Comparison of ENCODE assay signal across 19 cellular contexts in genomic region chr1:32025515-32025914, GRCh38. TPM values are rescaled to one million over a fixed set of nuclear protein-coding genes. Genes with fewer than 3 reads are reported as not detected.
DNase-seq lines count a peak whose midpoint lies in the region; ATAC-seq, FAIRE-seq and TF ChIP-seq lines count a peak whose summit lies in the region.
"Had no signal": no experiment of that assay in that cellular context is flagged by ENCODE, and none has a peak within 500 bp of the region (broad histone marks: within the 10 kb centered on the region; RNA-seq: fewer than 3 reads in every experiment).

No MANE protein-coding gene starts in this region.

- peaks cover 27% of the 10 kb centered on the region for H3K4me1 Mint-ChIP-seq in activated CD4-positive, alpha-beta T cell treated with anti-CD3 and anti-CD28 coated beads, Interleukin-2, amount 10 ng/mL, durations not matched to agents 24 days and 14 days
- peaks cover 41% of the 10 kb centered on the region for H3K4me1 Mint-ChIP-seq in activated naive CD4-positive, alpha-beta T cell treated with anti-CD3 and anti-CD28 coated beads for 36 hours (ENCODE audit: low read depth)

- no peak for DNase-seq in activated CD4-positive, alpha-beta T cell treated with anti-CD3 and anti-CD28 coated beads, Interleukin-2, amount 10 ng/mL, durations not matched to agents 24 days and 14 days
- no peak for DNase-seq in activated CD4-positive, alpha-beta T cell treated with anti-CD3 and anti-CD28 coated beads, Interleukin-2, amount 50 U/mL, for 4 hours
- DNase-seq in K562 (ENCODE audit: extremely low read depth in 1 of 4, low spot score in 3 of 4) (peak in 1 of 4 experiments; percentile 65), left kidney (ENCODE audit: low read depth, low spot score) (peak; percentile 14), A172 (ENCODE audit: low spot score) (no peak), NCI-H510A (lab: John Stamatoyannopoulos, UW) (no peak), suprapubic skin (ENCODE audit: low spot score in 2 of 2) (no peak)
- DNase-seq in activated naive CD4-positive, alpha-beta T cell treated with anti-CD3 and anti-CD28 coated beads for 36 hours, result no peak
- DNase-seq: AML-193; C1 segment of cervical spinal cord; Caco-2; CD8-positive, alpha-beta T cell; DND-41; GDM1; GM23248; H7 had no signal

- ATAC-seq in K562, result peak; percentile 19
- ATAC-seq: CD8-positive, alpha-beta T cell had no signal

- in situ Hi-C loops in K562 (cut with MboI), result no loop called here

- no peak for TF ChIP-seq RAD21 in K562 (CRISPR knock-in tag; conservative IDR thresholded peaks at IDR 0.05 in 1 of 2, IDR thresholded peaks at IDR 0.05 in 1 of 2)

- peak overlapping the region in 1 of 2 experiments; percentile 44; a peak in 1 of 4 replicates for H3K9ac ChIP-seq in K562 (ENCODE audit: insufficient read depth in 1 of 2, low read depth in 2 of 2, low read length in 2 of 2)
- H3K9ac ChIP-seq: GM23248, KMS-11 had no signal

- no peaks in the 10 kb centered on the region for H3K27me3 Mint-ChIP-seq in activated CD4-positive, alpha-beta T cell treated with anti-CD3 and anti-CD28 coated beads, Interleukin-2, amount 10 ng/mL, durations not matched to agents 24 days and 14 days
- H3K27me3 Mint-ChIP-seq in activated naive CD4-positive, alpha-beta T cell treated with anti-CD3 and anti-CD28 coated beads for 36 hours (ENCODE audit: low read depth), result no peaks in the 10 kb centered on the region
- H3K27me3 Mint-ChIP-seq: IgD-negative memory B cell had no signal

- no peaks in the 10 kb centered on the region for H3K9me3 Mint-ChIP-seq in activated CD4-positive, alpha-beta T cell treated with anti-CD3 and anti-CD28 coated beads, Interleukin-2, amount 10 ng/mL, durations not matched to agents 24 days and 14 days
- H3K9me3 Mint-ChIP-seq in activated naive CD4-positive, alpha-beta T cell treated with anti-CD3 and anti-CD28 coated beads for 36 hours, result no peaks in the 10 kb centered on the region
- H3K9me3 Mint-ChIP-seq: CD8-positive, alpha-beta T cell; IgD-negative memory B cell had no signal

- 0 out of 3 replicates have a peak overlapping the region, but pooled peaks have one; percentile 16 for H3K27ac ChIP-seq in K562 (ENCODE audit: extremely low read depth, low read depth, low read length)
- no peak overlapping the region for H3K27ac ChIP-seq in suprapubic skin
- H3K27ac ChIP-seq: 22Rv1, GM23248, KMS-11 had no signal

- WGBS in K562 (ENCODE audit: insufficient coverage, low coverage, missing lambda C conversion rate), result 56% methylated on average over 4 of the region's 6 CpGs
- 80% methylated on average over 6 of the region's 6 CpGs for WGBS in suprapubic skin

- H3K4me1 ChIP-seq in K562 (replicated peaks in 1 of 2; ENCODE audit: control insufficient read depth in 2 of 2, insufficient read depth in 2 of 2, low read length in 2 of 2) (peaks cover 26 to 42% of the 10 kb centered on the region in 2 experiments), suprapubic skin (peaks cover 28% of the 10 kb centered on the region)
- H3K4me1 ChIP-seq: Caco-2 had no signal

- no peak overlapping the region for H3K4me3 ChIP-seq in K562
- H3K4me3 ChIP-seq in suprapubic skin, result no peak overlapping the region
- H3K4me3 ChIP-seq: GM23248 had no signal

- no peak for TF ChIP-seq CTCF in K562 (IDR thresholded peaks at IDR 0.05 in 2 of 3, conservative IDR thresholded peaks at IDR 0.05 in 1 of 3; ENCODE audit: insufficient read depth in 2 of 3, low read depth in 1 of 3, low read length in 3 of 3)
- no peak for TF ChIP-seq CTCF in suprapubic skin (IDR thresholded peaks at IDR 0.05)

- no peak overlapping the region for H3K4me2 ChIP-seq in K562 (ENCODE audit: insufficient read depth, low read length)
- H3K4me2 ChIP-seq: KMS-11 had no signal

- peaks cover 15% of the 10 kb centered on the region for H4K20me1 ChIP-seq in K562 (replicated peaks; ENCODE audit: control insufficient read depth, insufficient read depth, low read length)

- TF ChIP-seq POLR2A in K562 (conservative IDR thresholded peaks at IDR 0.05) (no peak), suprapubic skin (IDR thresholded peaks at IDR 0.05) (no peak)

- H3K9me1 ChIP-seq in K562 (ENCODE audit: control insufficient read depth, insufficient read depth, low read length), result no peaks in the 10 kb centered on the region

- POLR2A ChIA-PET in K562 (lab: Yijun Ruan, JAX), result interaction anchor here (0.7 to 3.7 kb wide), 7 partner anchors 10 to 131 kb away, joined by 3 to 15 read pairs (median 6); no protein-coding TSS in a partner anchor

- no peak overlapping the region for H2AFZ ChIP-seq in K562 (ENCODE audit: low read depth, low read length)
- H2AFZ ChIP-seq: GM23248 had no signal

- no peak for TF ChIP-seq EP300 in K562 (IDR thresholded peaks at IDR 0.05; ENCODE audit: low read length)
- no peak for TF ChIP-seq EP300 in suprapubic skin (IDR thresholded peaks at IDR 0.05)

- peaks cover 75% of the 10 kb centered on the region for H3K36me3 ChIP-seq in K562 (ENCODE audit: control insufficient read depth, insufficient read depth, low read length)
- H3K36me3 ChIP-seq in suprapubic skin, result peaks cover 3% of the 10 kb centered on the region

- H3K79me2 ChIP-seq in K562 (ENCODE audit: control insufficient read depth, insufficient read depth, low read length), result peaks cover 98% of the 10 kb centered on the region

- CTCF ChIA-PET in K562 (lab: Yijun Ruan, JAX; ENCODE audit: low intra/inter-chr PET ratio), result no interaction called here
- CTCF ChIA-PET in activated naive CD4-positive, alpha-beta T cell treated with anti-CD3 and anti-CD28 coated beads for 36 hours (lab: Charles Lee), result no interaction called here

- H3K27ac Mint-ChIP-seq in activated CD4-positive, alpha-beta T cell treated with anti-CD3 and anti-CD28 coated beads, Interleukin-2, amount 10 ng/mL, durations not matched to agents 24 days and 14 days, result peak overlapping the region; percentile 58
- no peak overlapping the region for H3K27ac Mint-ChIP-seq in activated naive CD4-positive, alpha-beta T cell treated with anti-CD3 and anti-CD28 coated beads for 36 hours

- H3K4me3 Mint-ChIP-seq in activated CD4-positive, alpha-beta T cell treated with anti-CD3 and anti-CD28 coated beads, Interleukin-2, amount 10 ng/mL, durations not matched to agents 24 days and 14 days, result no peak overlapping the region
- H3K4me3 Mint-ChIP-seq in activated naive CD4-positive, alpha-beta T cell treated with anti-CD3 and anti-CD28 coated beads for 36 hours, result no peak overlapping the region
- H3K4me3 Mint-ChIP-seq: CD8-positive, alpha-beta T cell had no signal

- H3K36me3 Mint-ChIP-seq in activated CD4-positive, alpha-beta T cell treated with anti-CD3 and anti-CD28 coated beads, Interleukin-2, amount 10 ng/mL, durations not matched to agents 24 days and 14 days (ENCODE audit: low read depth), result peaks cover 43% of the 10 kb centered on the region
- H3K36me3 Mint-ChIP-seq in activated naive CD4-positive, alpha-beta T cell treated with anti-CD3 and anti-CD28 coated beads for 36 hours (ENCODE audit: low read depth), result peaks cover 20% of the 10 kb centered on the region

- H3K9me3 ChIP-seq in K562 (replicated peaks; ENCODE audit: control insufficient read depth, insufficient read depth, low read depth, low read length) (no peaks in the 10 kb centered on the region), suprapubic skin (no peaks in the 10 kb centered on the region)
- H3K9me3 ChIP-seq: Caco-2 had no signal

- intact Hi-C loops in activated CD4-positive, alpha-beta T cell treated with anti-CD3 and anti-CD28 coated beads, Interleukin-2, amount 10 ng/mL, durations not matched to agents 24 days and 14 days (cut with micrococcal nuclease), result no loop called here
- intact Hi-C loops in K562 (cut with micrococcal nuclease), result no loop called here
- intact Hi-C loops in activated naive CD4-positive, alpha-beta T cell treated with anti-CD3 and anti-CD28 coated beads for 36 hours (cut with micrococcal nuclease), result no loop called here

- no peaks in the 10 kb centered on the region for H3K27me3 ChIP-seq in K562 (ENCODE audit: control insufficient read depth in 2 of 2, insufficient read depth in 2 of 2, low read length in 2 of 2)
- no peaks in the 10 kb centered on the region for H3K27me3 ChIP-seq in suprapubic skin

- FAIRE-seq in K562 (lab: Jason Lieb, UNC), result no peak

- no TSS peak for BruUV-seq in K562 (replicated peaks; lab: Mats Ljungman, UMichigan)

RNA-seq across cellular contexts. Expression of gene KHDRBS1, which starts 11.8 kb away (rescaled TPM):
- 174 and 175 TPM in 2 replicates for total RNA-seq in activated CD4-positive, alpha-beta T cell treated with anti-CD3 and anti-CD28 coated beads, Interleukin-2, amount 10 ng/mL, durations not matched to agents 24 days and 14 days
- 35.0 and 69.1 TPM in 2 replicates for total RNA-seq in K562 (2011; cell fraction: chromatin; rRNA removed; ENCODE audit: low replicate concordance)
- 25.7 and 30.0 TPM in 2 replicates for total RNA-seq in K562 (2011; cell fraction: nucleolus; rRNA removed)
- 48.0 and 76.6 TPM in 2 replicates for total RNA-seq in K562 (2011; cell fraction: nucleoplasm; rRNA removed)
- total RNA-seq in K562 (2014; rRNA removed), result 119 and 120 TPM in 2 replicates
- 114 and 125 TPM in 2 replicates for total RNA-seq in K562 (2014; rRNA removed; fragmentation: Illumina TruSeq; extraction: Trizol)
- total RNA-seq in K562 (2015; rRNA removed; fragmentation: Illumina TruSeq; extraction: Trizol), result 97.2 and 102 TPM in 2 replicates
- 234 and 257 TPM in 2 replicates for total RNA-seq in K562 (2021)
- 53.7 and 55.5 TPM in 2 replicates for polyA plus RNA-seq in K562 (2011; rRNA removed)
- 42.2 and 48.3 TPM in 2 replicates for polyA plus RNA-seq in K562 (2011; cell fraction: cytosol; rRNA removed)
- 41.0 and 48.4 TPM in 2 replicates for polyA plus RNA-seq in K562 (2011; cell fraction: nucleus; rRNA removed)
- polyA plus RNA-seq in K562 (2012), result 191 and 193 TPM in 2 replicates
- polyA plus RNA-seq in K562 (2014; fragmentation: Illumina TruSeq; extraction: Trizol), result 199 and 203 TPM in 2 replicates
- 10 to 100 TPM; 48.4 to 53.2 TPM for polyA plus RNA-seq in K562 (2014; fragmentation: Nextera tagmentation; extraction: Ambion mirVana)
- 116 and 140 TPM in 2 replicates for polyA plus RNA-seq in K562 (2014; rRNA removed)
- polyA minus RNA-seq in K562 (2011; rRNA and poly(A)+ RNA removed), result 36.1 and 52.7 TPM in 2 replicates
- 70.3 and 82.8 TPM in 2 replicates for polyA minus RNA-seq in K562 (2011; cell fraction: cytosol; rRNA and poly(A)+ RNA removed)
- polyA minus RNA-seq in K562 (2011; cell fraction: nucleus; rRNA and poly(A)+ RNA removed), result 17.4 and 34.9 TPM in 2 replicates
- total RNA-seq in activated naive CD4-positive, alpha-beta T cell treated with anti-CD3 and anti-CD28 coated beads for 36 hours, result 100 to 1,000 TPM; 189 to 198 TPM
- total RNA-seq in A172 (2014; rRNA removed; shearing (Covaris generic)), result 58.0 and 70.0 TPM in 2 replicates
- total RNA-seq in suprapubic skin, result 10 to 100 TPM; 57.2 to 85.2 (median 64.3) TPM

RNA-seq across cellular contexts. Expression of gene TMEM39B, which starts 47.2 kb away (rescaled TPM):
- 34.5 and 38.0 TPM in 2 replicates for total RNA-seq in activated CD4-positive, alpha-beta T cell treated with anti-CD3 and anti-CD28 coated beads, Interleukin-2, amount 10 ng/mL, durations not matched to agents 24 days and 14 days
- total RNA-seq in K562 (2011; cell fraction: chromatin; rRNA removed; ENCODE audit: low replicate concordance), result 12.4 and 38.5 TPM in 2 replicates
- 42.0 and 48.5 TPM in 2 replicates for total RNA-seq in K562 (2011; cell fraction: nucleolus; rRNA removed)
- 31.2 and 37.3 TPM in 2 replicates for total RNA-seq in K562 (2011; cell fraction: nucleoplasm; rRNA removed)
- 6.0 and 9.5 TPM in 2 replicates for total RNA-seq in K562 (2014; rRNA removed)
- 4.9 and 6.9 TPM in 2 replicates for total RNA-seq in K562 (2014; rRNA removed; fragmentation: Illumina TruSeq; extraction: Trizol)
- total RNA-seq in K562 (2015; rRNA removed; fragmentation: Illumina TruSeq; extraction: Trizol), result 10.9 and 11.0 TPM in 2 replicates
- total RNA-seq in K562 (2021), result 28.5 and 29.3 TPM in 2 replicates
- polyA plus RNA-seq in K562 (2011; rRNA removed), result 9.7 and 22.5 TPM in 2 replicates
- 35.8 and 45.0 TPM in 2 replicates for polyA plus RNA-seq in K562 (2011; cell fraction: cytosol; rRNA removed)
- 26.6 and 34.6 TPM in 2 replicates for polyA plus RNA-seq in K562 (2011; cell fraction: nucleus; rRNA removed)
- polyA plus RNA-seq in K562 (2012), result 27.8 and 28.1 TPM in 2 replicates
- polyA plus RNA-seq in K562 (2014; fragmentation: Illumina TruSeq; extraction: Trizol), result 17.4 and 17.7 TPM in 2 replicates
- polyA plus RNA-seq in K562 (2014; fragmentation: Nextera tagmentation; extraction: Ambion mirVana), result 1 to 10 TPM in 1 of 2 experiments, under 1 TPM in 1; 0.92 to 3.5 TPM
- 10.9 and 12.2 TPM in 2 replicates for polyA plus RNA-seq in K562 (2014; rRNA removed)
- 12.3 and 16.2 TPM in 2 replicates for polyA minus RNA-seq in K562 (2011; rRNA and poly(A)+ RNA removed)
- 24.0 and 24.4 TPM in 2 replicates for polyA minus RNA-seq in K562 (2011; cell fraction: cytosol; rRNA and poly(A)+ RNA removed)
- 11.2 and 12.8 TPM in 2 replicates for polyA minus RNA-seq in K562 (2011; cell fraction: nucleus; rRNA and poly(A)+ RNA removed)
- total RNA-seq in activated naive CD4-positive, alpha-beta T cell treated with anti-CD3 and anti-CD28 coated beads for 36 hours, result 10 to 100 TPM; 17.2 to 17.6 TPM
- 1.5 and 3.0 TPM in 2 replicates for total RNA-seq in A172 (2014; rRNA removed; shearing (Covaris generic))
- 1 to 10 TPM; 6.0 to 7.9 (median 6.9) TPM for total RNA-seq in suprapubic skin
